Comparison of ENCODE assay signal across 17 cellular contexts in the genomic region with DNA sequence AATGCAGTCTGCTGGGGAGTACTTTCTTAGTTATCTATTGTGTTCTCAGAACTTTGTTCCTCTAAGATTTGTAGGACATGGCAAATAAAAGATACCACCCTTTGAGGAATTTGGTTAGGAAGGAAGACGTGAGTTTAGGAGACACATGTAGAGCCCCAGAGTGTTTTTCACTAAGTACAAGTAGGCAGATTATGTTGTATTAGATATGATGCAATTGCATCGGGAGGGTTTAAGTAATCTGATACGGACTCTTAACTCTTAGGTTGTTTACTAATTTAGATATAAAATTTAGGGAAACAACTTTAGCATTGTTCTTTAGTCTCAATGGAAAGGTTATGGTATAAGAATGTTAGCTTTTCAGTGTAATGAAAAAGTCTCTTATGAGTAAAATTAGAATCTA.
DNase-seq lines count a peak whose midpoint lies in the region; ATAC-seq and TF ChIP-seq lines count a peak whose summit lies in the region.
"Had no signal": no experiment of that assay in that cellular context is flagged by ENCODE, and none has a peak within 500 bp of the region (broad histone marks: within the 10 kb centered on the region; RNA-seq: fewer than 3 reads in every experiment).

No MANE protein-coding gene starts in this region.

- TF ChIP-seq CTCF in HEK293 (tag by site-specific recombination; IDR thresholded peaks at IDR 0.05), result no peak
- no peak for TF ChIP-seq CTCF in Panc1 (IDR thresholded peaks at IDR 0.05)
- TF ChIP-seq CTCF in left lung (IDR thresholded peaks at IDR 0.05), result no peak
- no peak for TF ChIP-seq CTCF in psoas muscle (IDR thresholded peaks at IDR 0.05)
- no peak for TF ChIP-seq CTCF in WERI-Rb-1 (IDR thresholded peaks at IDR 0.05; ENCODE audit: low read depth, low read length)

- BruUV-seq in Panc1 (replicated peaks; lab: Mats Ljungman, UMichigan), result no TSS peak

- H3K4me3 ChIP-seq in HEK293 (ENCODE audit: low read depth, low read length) (no peak overlapping the region), Panc1 (ENCODE audit: low read depth in 2 of 2, low read length in 2 of 2) (no peak overlapping the region), left lung (no peak overlapping the region), psoas muscle (no peak overlapping the region), WERI-Rb-1 (ENCODE audit: low read depth, low read length) (no peak overlapping the region)
- H3K4me3 ChIP-seq: Peyer's patch had no signal

- intact Hi-C loops in Panc1 (cut with micrococcal nuclease; ENCODE audit: unreplicated experiment), result no loop called here
- intact Hi-C loops in left lung (cut with DNase I), result no loop called here
- intact Hi-C loops in psoas muscle (cut with DNase I), result no loop called here

- CTCF ChIA-PET in HEK293 (lab: Yijun Ruan, JAX) (no interaction called here), Panc1 (lab: Charles Lee) (no interaction called here)

- no peak for DNase-seq in Panc1 (ENCODE audit: low read depth, low spot score)
- no peak for DNase-seq in left lung
- no peak for DNase-seq in psoas muscle
- no peak for DNase-seq in anterior cingulate cortex (lab: John Stamatoyannopoulos, UW)
- DNase-seq in H4 (ENCODE audit: low spot score), result no peak
- DNase-seq in WERI-Rb-1, result no peak
- DNase-seq: AML-193, COR-L47, H9, NCI-H187 treated with DMSO at 0.1 percent for 48 hours, NCI-H510A, Peyer's patch, Right ventricle myocardium superior, SK-N-SH had no signal

- in situ Hi-C loops in Panc1 (cut with HindIII; ENCODE audit: low pct_unique_long_range_greater_than_20kb, low sequenced_read_pairs), result no loop called here

- no peaks in the 10 kb centered on the region for H3K27me3 Mint-ChIP-seq in stimulated activated memory B cell treated with anti-CD40 and anti-IgM and Interleukin-4, amounts not matched to agents 10 μg/mL and 1 μg/mL and 100 μg/mL, for 72 hours

- H3K27ac Mint-ChIP-seq in stimulated activated memory B cell treated with anti-CD40 and anti-IgM and Interleukin-4, amounts not matched to agents 10 μg/mL and 1 μg/mL and 100 μg/mL, for 72 hours, result no peak overlapping the region

- POLR2A ChIA-PET in HEK293 (lab: Yijun Ruan, JAX) (no interaction called here), Panc1 (lab: Charles Lee) (interaction anchor here (0.6 kb wide), 1 partner anchor 164 kb away, joined by 4 read pairs; no protein-coding TSS in a partner anchor)

- no peak for ATAC-seq in Panc1
- ATAC-seq in left lung, result no peak
- ATAC-seq in psoas muscle, result peak in 2 of 4 donors; percentile 31 to 33
- no peak for ATAC-seq in stimulated activated memory B cell treated with anti-CD40 and anti-IgM and Interleukin-4, amounts not matched to agents 10 μg/mL and 1 μg/mL and 100 μg/mL, for 72 hours

- H3K36me3 ChIP-seq in HEK293 (ENCODE audit: control insufficient read depth in 2 of 2, insufficient read depth in 1 of 2, low read length in 2 of 2), result no peaks in the 10 kb centered on the region
- H3K36me3 ChIP-seq in Panc1 (ENCODE audit: control insufficient read depth, insufficient read depth, low read length), result no peaks in the 10 kb centered on the region; the same call in 1 of the 2 replicates
- no peaks in the 10 kb centered on the region for H3K36me3 ChIP-seq in left lung
- H3K36me3 ChIP-seq in psoas muscle (ENCODE audit: insufficient read depth in 1 of 2, low read depth in 1 of 2), result no peaks in the 10 kb centered on the region
- no peaks in the 10 kb centered on the region for H3K36me3 ChIP-seq in WERI-Rb-1
- H3K36me3 ChIP-seq: Peyer's patch had no signal

- peaks cover 8% of the 10 kb centered on the region for H3K36me3 Mint-ChIP-seq in stimulated activated memory B cell treated with anti-CD40 and anti-IgM and Interleukin-4, amounts not matched to agents 10 μg/mL and 1 μg/mL and 100 μg/mL, for 72 hours
- H3K36me3 Mint-ChIP-seq: CD14-positive monocyte had no signal

- H3K9me3 Mint-ChIP-seq in stimulated activated memory B cell treated with anti-CD40 and anti-IgM and Interleukin-4, amounts not matched to agents 10 μg/mL and 1 μg/mL and 100 μg/mL, for 72 hours, result no peaks in the 10 kb centered on the region
- H3K9me3 Mint-ChIP-seq: CD14-positive monocyte, H9 had no signal

- H3K9me3 ChIP-seq in HEK293 (ENCODE audit: control insufficient read depth, insufficient read depth, low read depth, low read length) (no peaks in the 10 kb centered on the region), Panc1 (ENCODE audit: control insufficient read depth, insufficient read depth, low read depth, low read length) (no peaks in the 10 kb centered on the region), left lung (no peaks in the 10 kb centered on the region), psoas muscle (no peaks in the 10 kb centered on the region), WERI-Rb-1 (ENCODE audit: severe bottlenecking) (no peaks in the 10 kb centered on the region)
- H3K9me3 ChIP-seq: Peyer's patch, SK-N-SH had no signal

- WGBS in psoas muscle, 3 donors, result 18 to 27% (median 21%) methylated on average over 3 of the region's 3 CpGs

- H3K4me3 Mint-ChIP-seq in stimulated activated memory B cell treated with anti-CD40 and anti-IgM and Interleukin-4, amounts not matched to agents 10 μg/mL and 1 μg/mL and 100 μg/mL, for 72 hours, result no peak overlapping the region
- H3K4me3 Mint-ChIP-seq: CD14-positive monocyte, H9 had no signal

- H3K4me1 ChIP-seq in HEK293 (ENCODE audit: control insufficient read depth, insufficient read depth, low read length) (peaks cover 27% of the 10 kb centered on the region), Panc1 (ENCODE audit: control insufficient read depth, insufficient read depth, low read length) (peaks cover 98% of the 10 kb centered on the region), left lung (peaks cover 20 to 47% of the 10 kb centered on the region in 2 donors), psoas muscle (peaks cover 65% of the 10 kb centered on the region)

- H3K27me3 ChIP-seq in Panc1 (ENCODE audit: control insufficient read depth, insufficient read depth, low read length) (no peaks in the 10 kb centered on the region), left lung (no peaks in the 10 kb centered on the region), psoas muscle (ENCODE audit: insufficient read depth in 3 of 3, low read length in 2 of 3) (no peaks in the 10 kb centered on the region), WERI-Rb-1 (ENCODE audit: insufficient read depth, low read depth, severe bottlenecking) (peaks cover 4% of the 10 kb centered on the region)
- H3K27me3 ChIP-seq: Peyer's patch had no signal

- H3K4me1 Mint-ChIP-seq in stimulated activated memory B cell treated with anti-CD40 and anti-IgM and Interleukin-4, amounts not matched to agents 10 μg/mL and 1 μg/mL and 100 μg/mL, for 72 hours, result peaks cover 76% of the 10 kb centered on the region

- H3K27ac ChIP-seq in HEK293 (ENCODE audit: extremely low read depth, low read depth, low read length) (no peak overlapping the region), Panc1 (ENCODE audit: low read length) (peak overlapping the region; percentile 96), left lung (peak overlapping the region; percentile 14 to 28), psoas muscle (peak overlapping the region; percentile 80), WERI-Rb-1 (no peak overlapping the region)
- H3K27ac ChIP-seq: Peyer's patch had no signal

TF ChIP-seq in HEK293, 187 proteins besides CTCF, POLR2A, EP300 and RAD21:
- TF ChIP-seq ZNF335 (tag by site-specific recombination; conservative IDR thresholded peaks at IDR 0.05), result no peak
- no peak for TF ChIP-seq BCL11A (tag by site-specific recombination; IDR thresholded peaks at IDR 0.05; ENCODE audit: low read depth)
- 0 out of 2 replicates have a peak, but pooled peaks have one; percentile 26 for TF ChIP-seq PRDM6 (tag by site-specific recombination; IDR thresholded peaks at IDR 0.05)
- TF ChIP-seq ZNF366 (tag by site-specific recombination; conservative IDR thresholded peaks at IDR 0.05), result no peak

Comparison
In these comparisons a context has a peak if more than half of its experiments do, and no peak if none do; other contexts are left out.
1. H3K27ac ChIP-seq: peak in Panc1 (single experiment), left lung (2 of 2) and psoas muscle (single experiment); none in HEK293 (single experiment) and WERI-Rb-1 (single experiment).